8 cellular contexts compared by ENCODE assay signal in genomic region chr11:126282742-126283591, GRCh38. TPM values are rescaled to one million over a fixed set of nuclear protein-coding genes. Genes with fewer than 3 reads are reported as not detected.
DNase-seq lines count a peak whose midpoint lies in the region; ATAC-seq, FAIRE-seq and TF ChIP-seq lines count a peak whose summit lies in the region.

Gene TIRAP, plus strand, starts transcription at chr11:126283093. Its CDS starts 7,802 bp downstream, at chr11:126290895.

- WGBS in A549 (ENCODE audit: missing lambda C conversion rate): 1% methylated on average over 36 of the region's 82 CpGs

- TF ChIP-seq CTCF in A549 (IDR thresholded peaks at IDR 0.05) (no peak), left lung (IDR thresholded peaks at IDR 0.05) (peak in 1 of 2 donors; percentile 51)

- CTCF ChIA-PET in A549 (lab: Yijun Ruan, JAX): interaction anchor here (0.5 kb wide), 1 partner anchor 375 kb away, joined by 3 read pairs; no protein-coding TSS in a partner anchor

- no peak for TF ChIP-seq EP300 in A549 (IDR thresholded peaks at IDR 0.05)

- H3K4me3 ChIP-seq in A549 (peak within 1 kb of the TSS; percentile 80), left lung (peak within 1 kb of the TSS; percentile 60 to 73)

- peaks cover 15% of the 10 kb centered on the region; the same call in 2 of the 3 replicates for H3K4me1 ChIP-seq in A549
- H3K4me1 ChIP-seq in left lung: peaks cover 19 to 47% of the 10 kb centered on the region in 2 donors

- H3K27ac ChIP-seq in A549 (peak within 1 kb of the TSS; percentile 94 to 100), left lung (peak within 1 kb of the TSS; percentile 93 to 98)

- POLR2A ChIA-PET in A549 (lab: Yijun Ruan, JAX): interaction anchor here (0.7 to 1.7 kb wide), 3 partner anchors 14 to 21 kb away, joined by 3 to 6 read pairs (median 3); partner anchors contain the start of genes DCPS, FOXRED1 and SRPRA

- no peak for FAIRE-seq in A549 (lab: Jason Lieb, UNC)

- no peak for TF ChIP-seq RAD21 in A549 (conservative IDR thresholded peaks at IDR 0.05 in 1 of 2, IDR thresholded peaks at IDR 0.05 in 1 of 2)

- DNase-seq in A549 (ENCODE audit: low read depth in 1 of 2, low spot score in 1 of 2) (peak; percentile 33 to 46), NCI-H510A treated with DMSO at 0.1 percent for 48 hours (lab: John Stamatoyannopoulos, UW) (peak; percentile 60), dermis blood vessel endothelial cell (peak; percentile 56), left lung (peak; percentile 82 to 95)
- DNase-seq in activated CD4-positive, alpha-beta T cell treated with anti-CD3 and anti-CD28 coated beads, Interleukin-2, amount 50 U/mL, for 4 hours: peak; percentile 34 to 40
- peak; percentile 59 for DNase-seq in stimulated activated CD4-positive, alpha-beta T cell treated with anti-CD3 and anti-CD28 coated beads, Interleukin-4, amount 100 ng/mL, for 24 hours

- ATAC-seq in A549: peak; percentile 89 to 92
- ATAC-seq in GM18861 (IDR thresholded peaks at IDR 0.05; ENCODE audit: unreplicated experiment): peak; percentile 41
- peak; percentile 65 for ATAC-seq in HG03064 (IDR thresholded peaks at IDR 0.05; ENCODE audit: low read depth, unreplicated experiment)
- peak; percentile 82 for ATAC-seq in left lung

- H3K4me2 ChIP-seq in A549: peak within 1 kb of the TSS; percentile 80

- TF ChIP-seq POLR2A in A549 (IDR thresholded peaks at IDR 0.05; ENCODE audit: low read length): peak; percentile 83

- intact Hi-C loops in left lung (cut with DNase I): no loop called here

- peaks cover 0 to 6% of the 10 kb centered on the region in 2 donors for H3K36me3 ChIP-seq in left lung

- no peaks in the 10 kb centered on the region for H3K9me3 ChIP-seq in A549
- no peaks in the 10 kb centered on the region for H3K9me3 ChIP-seq in left lung

- H3K27me3 ChIP-seq in left lung: no peaks in the 10 kb centered on the region

TF ChIP-seq in A549, 52 proteins besides CTCF, POLR2A, EP300 and RAD21:
- TF ChIP-seq JUN (IDR thresholded peaks at IDR 0.05) (peak in 1 of 2 experiments; percentile 61; a peak in 2 of 5 replicates), MAX (IDR thresholded peaks at IDR 0.05) (peak; percentile 36), MYC (IDR thresholded peaks at IDR 0.05; ENCODE audit: borderline replicate concordance, low read length) (no peak), FOXS1 (CRISPR knock-in tag; IDR thresholded peaks at IDR 0.05) (no peak), POLR2AphosphoS2 (conservative IDR thresholded peaks at IDR 0.05; ENCODE audit: low read length) (no peak), HES2 (IDR thresholded peaks at IDR 0.05) (no peak), PHF8 (IDR thresholded peaks at IDR 0.05; ENCODE audit: borderline replicate concordance, low read depth) (peak; percentile 41), SMC3 (IDR thresholded peaks at IDR 0.05) (no peak), NR3C1 (IDR thresholded peaks at IDR 0.05) (no peak), REST (IDR thresholded peaks at IDR 0.05) (no peak)

RNA-seq across cellular contexts. Expression of gene TIRAP, which starts in this region (rescaled TPM):
- 4.5 and 7.4 TPM in 2 replicates for polyA plus RNA-seq in A549 (2011; rRNA removed)
- 4.4 and 5.1 TPM in 2 replicates for polyA plus RNA-seq in A549 (2012; cell fraction: cytosol; rRNA removed)
- 6.4 and 6.6 TPM in 2 replicates for polyA plus RNA-seq in A549 (2012; cell fraction: nucleus; rRNA removed)
- 4.5 to 5.4 TPM (median 4.9 TPM) in 3 replicates for polyA plus RNA-seq in A549 (2017; fragmentation: RNase III; extraction: RNeasy Plus Mini Kit Qiagen cat#74134 plus additional on column Dnase treatment)
- polyA minus RNA-seq in A549 (2011; rRNA and poly(A)+ RNA removed): 13.1 and 14.3 TPM in 2 replicates
- 5.1 and 6.8 TPM in 2 replicates for total RNA-seq in dermis blood vessel endothelial cell
- 10 to 100 TPM in 1 of 2 donors, 1 to 10 TPM in 1; 8.5 to 15.4 TPM for total RNA-seq in left lung

Comparison
In these comparisons a context has a peak if more than half of its experiments do, and no peak if none do; other contexts are left out.
1. Peak in every context shown above with its lines: DNase-seq, ATAC-seq, H3K4me3 ChIP-seq and H3K27ac ChIP-seq.
2. DNase-seq: peak in every context shown above with its lines; median percentile 88 in left lung; 60 in NCI-H510A treated with DMSO at 0.1 percent for 48 hours; 59 in stimulated activated CD4-positive, alpha-beta T cell treated with anti-CD3 and anti-CD28 coated beads, Interleukin-4, amount 100 ng/mL, for 24 hours; 56 in dermis blood vessel endothelial cell; 40 in A549; 37 in activated CD4-positive, alpha-beta T cell treated with anti-CD3 and anti-CD28 coated beads, Interleukin-2, amount 50 U/mL, for 4 hours.